Comparison of ENCODE assay signal across 8 cellular contexts in genomic region chr1:63317814-63318156, GRCh38. TPM values are rescaled to one million over a fixed set of nuclear protein-coding genes. Genes with fewer than 3 reads are reported as not detected.
DNase-seq lines count a peak whose midpoint lies in the region; ATAC-seq and TF ChIP-seq lines count a peak whose summit lies in the region.

No MANE protein-coding gene starts in this region.

- H3K36me3 ChIP-seq in Karpas-422 (ENCODE audit: insufficient read depth, low read length) = no peaks in the 10 kb centered on the region
- no peaks in the 10 kb centered on the region for H3K36me3 ChIP-seq in mammary epithelial cell (ENCODE audit: insufficient read depth, low read length)
- H3K36me3 ChIP-seq in neutrophil = no peaks in the 10 kb centered on the region

- peak overlapping the region; percentile 69 for H3K9ac ChIP-seq in Karpas-422 (ENCODE audit: low read length)
- no peak overlapping the region for H3K9ac ChIP-seq in mammary epithelial cell (ENCODE audit: insufficient read depth, low read length)

- H3K27ac ChIP-seq in Karpas-422 (ENCODE audit: low read length) (no peak overlapping the region), mammary epithelial cell (ENCODE audit: insufficient read depth, low read depth, low read length) (no peak overlapping the region), neutrophil (no peak overlapping the region)

- ATAC-seq in HG03196 (IDR thresholded peaks at IDR 0.05; ENCODE audit: unreplicated experiment) = no peak

- H3K9me2 ChIP-seq in Karpas-422 (replicated peaks; ENCODE audit: insufficient read depth, low read length) = no peaks in the 10 kb centered on the region

- H3K4me3 ChIP-seq in Karpas-422 (ENCODE audit: low read length) (peak overlapping the region; percentile 67), mammary epithelial cell (replicated peaks in 1 of 3; ENCODE audit: insufficient read depth in 1 of 3, low read depth in 2 of 3, low read length in 3 of 3) (peak overlapping the region; percentile 51 to 59 (median 52)), neutrophil (ENCODE audit: low read depth in 1 of 2, low read length in 1 of 2) (peak overlapping the region; percentile 61 to 84)

- peak overlapping the region; percentile 78 for H3K4me2 ChIP-seq in Karpas-422 (ENCODE audit: low read depth, low read length, poor library complexity, severe bottlenecking)
- H3K4me2 ChIP-seq in mammary epithelial cell (ENCODE audit: insufficient read depth, low read depth, low read length) = peak overlapping the region; percentile 90

- DNase-seq in DMS53 treated with DMSO at 0.1 percent for 48 hours (lab: John Stamatoyannopoulos, UW; ENCODE audit: unreplicated experiment) (peak; percentile 57), Karpas-422 (no peak), mammary epithelial cell (no peak), EL (no peak), HuH-7 (ENCODE audit: low spot score) (no peak)
- DNase-seq in activated effector memory CD4-positive, alpha-beta T cell treated with Interleukin-2 at 50 U/mL for 16 hours = no peak

- H3K9me3 ChIP-seq in Karpas-422 (ENCODE audit: low read length) = no peaks in the 10 kb centered on the region
- H3K9me3 ChIP-seq in mammary epithelial cell (replicated peaks; ENCODE audit: insufficient read depth, low read length) = peaks cover 17% of the 10 kb centered on the region
- H3K9me3 ChIP-seq in neutrophil = peaks cover 3% of the 10 kb centered on the region

- dilution Hi-C loops in mammary epithelial cell (cut with HindIII; ENCODE audit: low sequenced_read_pairs) = no loop called here

- no peaks in the 10 kb centered on the region for H4K20me1 ChIP-seq in Karpas-422 (ENCODE audit: insufficient read depth, low read depth, low read length)
- no peaks in the 10 kb centered on the region for H4K20me1 ChIP-seq in mammary epithelial cell (ENCODE audit: insufficient read depth, low read length)

- peaks cover 6% of the 10 kb centered on the region for H3K4me1 ChIP-seq in Karpas-422 (ENCODE audit: low read length)
- peaks cover 11% of the 10 kb centered on the region for H3K4me1 ChIP-seq in mammary epithelial cell (ENCODE audit: insufficient read depth, low read length)
- peaks cover 47 to 62% of the 10 kb centered on the region in 2 experiments for H3K4me1 ChIP-seq in neutrophil (ENCODE audit: control insufficient read depth in 1 of 2, insufficient read depth in 1 of 2, low read depth in 1 of 2, low read length in 1 of 2)

- H2AFZ ChIP-seq in Karpas-422 (ENCODE audit: low read length) = peak overlapping the region; percentile 89
- H2AFZ ChIP-seq in mammary epithelial cell (ENCODE audit: low read depth, low read length) = peak overlapping the region; percentile 87

- in situ Hi-C loops in mammary epithelial cell (cut with MboI; ENCODE audit: low sequenced_read_pairs in 2 of 2) = loop anchor here in 1 of 2 donors (25.0 kb wide), 1 partner anchor 220 kb away; no protein-coding TSS in a partner anchor

- CTCF ChIA-PET in mammary epithelial cell (lab: Charles Lee; ENCODE audit: low non-redundant PET) = no interaction called here

- no peaks in the 10 kb centered on the region for H3K27me3 ChIP-seq in Karpas-422 (ENCODE audit: low read length)
- peaks cover 44% of the 10 kb centered on the region for H3K27me3 ChIP-seq in mammary epithelial cell (ENCODE audit: insufficient read depth, low read length)
- peaks cover 100% of the 10 kb centered on the region for H3K27me3 ChIP-seq in neutrophil

- WGBS in mammary epithelial cell (ENCODE audit: low coverage, missing lambda C conversion rate) = 21% methylated on average over 12 of the region's 14 CpGs

- H3K79me2 ChIP-seq in Karpas-422 (ENCODE audit: low read length) (no peaks in the 10 kb centered on the region), mammary epithelial cell (ENCODE audit: insufficient read depth, low read length) (no peaks in the 10 kb centered on the region)

- TF ChIP-seq CTCF in mammary epithelial cell (conservative IDR thresholded peaks at IDR 0.05 in 1 of 2, IDR thresholded peaks at IDR 0.05 in 1 of 2; ENCODE audit: extremely low read depth in 1 of 2, insufficient read depth in 1 of 2, low read depth in 1 of 2, low read length in 2 of 2) = no peak
- TF ChIP-seq CTCF in neutrophil (IDR thresholded peaks at IDR 0.05) = no peak

- BruUV-seq in mammary epithelial cell (replicated peaks; lab: Mats Ljungman, UMichigan) = no TSS peak

- intact Hi-C loops in mammary epithelial cell (cut with micrococcal nuclease) = loop anchor here (1.0 to 5.0 kb wide), 6 partner anchors 50 to 930 kb away; partner anchors contain the start of genes ALG6, EFCAB7 and ITGB3BP

RNA-seq across cellular contexts. Expression of gene FOXD3, which starts 4.6 kb away (rescaled TPM):
- total RNA-seq in Karpas-422 (2014; rRNA removed; shearing (Covaris generic); ENCODE audit: low replicate concordance) = not detected in 2 replicates
- total RNA-seq in mammary epithelial cell = not detected
- not detected for polyA plus RNA-seq in mammary epithelial cell
- polyA minus RNA-seq in mammary epithelial cell = not detected

RNA-seq across cellular contexts. Expression of gene ALG6, which starts 49.6 kb away (rescaled TPM):
- 37.7 and 101 TPM in 2 replicates for total RNA-seq in Karpas-422 (2014; rRNA removed; shearing (Covaris generic); ENCODE audit: low replicate concordance)
- total RNA-seq in mammary epithelial cell = 10 to 100 TPM in 1 of 2 donors, 1 to 10 TPM in 1; 8.2 to 11.3 TPM
- polyA plus RNA-seq in mammary epithelial cell = 6.2 TPM
- polyA minus RNA-seq in mammary epithelial cell = 3.3 TPM
